Comparison of ENCODE assay signal across 13 cellular contexts in the genomic region with DNA sequence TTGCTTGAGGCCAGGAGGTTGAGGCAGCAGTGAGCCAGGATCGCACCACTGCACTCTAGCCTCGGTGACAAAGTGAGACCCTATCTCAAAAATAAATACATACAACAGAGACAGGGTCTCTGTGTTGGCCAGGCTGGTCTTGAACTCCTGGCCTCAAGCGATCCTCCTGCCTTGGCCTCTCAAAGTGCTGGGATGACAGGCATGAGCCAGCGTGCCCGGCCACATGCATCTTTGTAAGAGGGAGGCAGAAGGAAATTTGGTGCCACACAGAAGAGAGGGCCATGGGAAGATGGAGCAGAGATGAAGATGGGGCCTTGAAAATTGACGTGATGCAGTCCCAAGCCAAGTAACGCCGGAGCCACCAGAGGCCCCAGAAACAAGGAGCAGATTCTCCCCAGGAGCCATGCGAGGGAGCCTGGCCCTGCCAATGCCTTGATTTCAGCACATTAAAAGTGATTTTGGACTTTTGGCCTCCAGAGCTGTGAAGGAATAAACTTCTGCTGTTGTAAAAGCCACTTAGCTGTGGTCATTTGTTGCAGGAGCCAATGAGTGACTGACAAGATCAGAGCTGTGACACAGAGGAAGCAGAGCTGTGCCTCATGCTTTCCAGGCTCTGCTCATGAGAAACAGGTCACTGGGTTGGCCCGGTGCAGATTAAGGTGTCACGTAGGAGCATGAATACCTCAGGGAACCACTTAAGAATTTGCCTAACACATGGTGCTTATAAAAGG. TPM values are rescaled to one million over a fixed set of nuclear protein-coding genes. Genes with fewer than 3 reads are reported as not detected.
DNase-seq lines count a peak whose midpoint lies in the region; ATAC-seq and TF ChIP-seq lines count a peak whose summit lies in the region.
"Had no signal": no experiment of that assay in that cellular context is flagged by ENCODE, and none has a peak within 500 bp of the region (broad histone marks: within the 10 kb centered on the region; RNA-seq: fewer than 3 reads in every experiment).

No MANE protein-coding gene starts in this region.

- H2BK15ac ChIP-seq in neuronal stem cell (ENCODE audit: low read length): no peak overlapping the region

- H3K4me2 ChIP-seq in neuronal stem cell (ENCODE audit: insufficient read depth, low read length, poor library complexity, severe bottlenecking): no peak overlapping the region

- no TSS peak for BruUV-seq in Caco-2 (replicated peaks; lab: Mats Ljungman, UMichigan)

- H4K91ac ChIP-seq in neuronal stem cell (ENCODE audit: low read depth, low read length, poor library complexity): no peak overlapping the region

- H3K4me3 Mint-ChIP-seq in CD8-positive, alpha-beta memory T cell: peak overlapping the region in 5 of 7 donors; percentile 32 to 64 (median 58)
- no peak overlapping the region for H3K4me3 Mint-ChIP-seq in Caco-2 (ENCODE audit: unreplicated experiment)

- H3K36me3 Mint-ChIP-seq in CD8-positive, alpha-beta memory T cell: peaks cover 0 to 3% (median 0%) of the 10 kb centered on the region in 3 donors
- no peaks in the 10 kb centered on the region for H3K36me3 Mint-ChIP-seq in Caco-2 (ENCODE audit: insufficient read depth, unreplicated experiment)
- H3K36me3 Mint-ChIP-seq: CD8-positive, alpha-beta T cell had no signal

- H3K9ac ChIP-seq in neuronal stem cell (ENCODE audit: low read depth, low read length, poor library complexity): no peak overlapping the region

- H3K4me1 Mint-ChIP-seq in CD8-positive, alpha-beta memory T cell: peaks cover 12 to 15% (median 15%) of the 10 kb centered on the region in 3 donors
- H3K4me1 Mint-ChIP-seq in Caco-2 (ENCODE audit: low read depth, unreplicated experiment): no peaks in the 10 kb centered on the region

- H3K36me3 ChIP-seq in CD8-positive, alpha-beta memory T cell (ENCODE audit: insufficient read depth, low read length): no peaks in the 10 kb centered on the region
- H3K36me3 ChIP-seq in neuronal stem cell (replicated peaks in 1 of 2; ENCODE audit: control insufficient read depth in 2 of 2, insufficient read depth in 2 of 2, low read length in 2 of 2) (peaks cover 0 to 9% of the 10 kb centered on the region in 2 donors), Caco-2 (ENCODE audit: control insufficient read depth, insufficient read depth, low read length) (no peaks in the 10 kb centered on the region)
- H3K36me3 ChIP-seq: ovary had no signal

- H3K9me3 ChIP-seq in CD8-positive, alpha-beta memory T cell (ENCODE audit: low read length): no peaks in the 10 kb centered on the region
- H3K9me3 ChIP-seq in neuronal stem cell (replicated peaks in 1 of 2; ENCODE audit: control insufficient read depth in 2 of 2, insufficient read depth in 1 of 2, low read depth in 1 of 2, low read length in 2 of 2) (no peaks in the 10 kb centered on the region), Caco-2 (no peaks in the 10 kb centered on the region)
- H3K9me3 ChIP-seq: ovary had no signal

- intact Hi-C loops in Caco-2 (cut with micrococcal nuclease; ENCODE audit: unreplicated experiment): no loop called here

- no peak overlapping the region for H3K14ac ChIP-seq in neuronal stem cell (ENCODE audit: low read length)

- no peak overlapping the region for H2BK120ac ChIP-seq in neuronal stem cell (ENCODE audit: low read depth, low read length)

- H3K18ac ChIP-seq in neuronal stem cell (ENCODE audit: low read length): no peak overlapping the region

- H3K4me3 ChIP-seq in CD8-positive, alpha-beta memory T cell (ENCODE audit: low read length): no peak overlapping the region
- no peak overlapping the region for H3K4me3 ChIP-seq in coronary artery
- no peak overlapping the region for H3K4me3 ChIP-seq in neuronal stem cell (ENCODE audit: low read length in 2 of 2)
- H3K4me3 ChIP-seq in Caco-2 (ENCODE audit: low read depth, low read length): no peak overlapping the region
- H3K4me3 ChIP-seq: ovary had no signal

- no peak for ATAC-seq in HG03571 (IDR thresholded peaks at IDR 0.05; ENCODE audit: unreplicated experiment)
- ATAC-seq in HG03521 (IDR thresholded peaks at IDR 0.05; ENCODE audit: unreplicated experiment): no peak
- ATAC-seq: CD8-positive, alpha-beta T cell had no signal

- no peak overlapping the region for H2AFZ ChIP-seq in neuronal stem cell (ENCODE audit: low read length)

- no peak for DNase-seq in CD8-positive, alpha-beta memory T cell
- DNase-seq in NCI-H1436 (lab: John Stamatoyannopoulos, UW): peak; percentile 42
- DNase-seq in coronary artery (ENCODE audit: low spot score): peak; percentile 63
- no peak for DNase-seq in neuronal stem cell (ENCODE audit: low spot score)
- no peak for DNase-seq in Caco-2
- no peak for DNase-seq in OCI-M2 (lab: John Stamatoyannopoulos, UW; ENCODE audit: unreplicated experiment)
- DNase-seq: central memory CD4-positive, alpha-beta T cell; kidney; stimulated activated CD4-positive, alpha-beta T cell treated with anti-CD3 and anti-CD28 coated beads, Interleukin-4, amount 100 ng/mL, for 24 hours had no signal

- H3K4me1 ChIP-seq in CD8-positive, alpha-beta memory T cell (ENCODE audit: insufficient read depth, low read length): peaks cover 16% of the 10 kb centered on the region
- H3K4me1 ChIP-seq in neuronal stem cell (ENCODE audit: control insufficient read depth in 2 of 2, insufficient read depth in 1 of 2, low read depth in 1 of 2, low read length in 2 of 2): peaks cover 2 to 15% of the 10 kb centered on the region in 2 donors
- H3K4me1 ChIP-seq in Caco-2: no peaks in the 10 kb centered on the region

- POLR2A ChIA-PET in CD8-positive, alpha-beta memory T cell (lab: Charles Lee): no interaction called here
- POLR2A ChIA-PET in Caco-2 (lab: Charles Lee): interaction anchor here (0.6 kb wide), 1 partner anchor 10 kb away, joined by 3 read pairs; no protein-coding TSS in a partner anchor

- H3K4ac ChIP-seq in neuronal stem cell (ENCODE audit: low read length): no peak overlapping the region

- H2BK5ac ChIP-seq in neuronal stem cell (ENCODE audit: low read length): no peak overlapping the region

- H3K9me3 Mint-ChIP-seq in CD8-positive, alpha-beta memory T cell: no peaks in the 10 kb centered on the region
- H3K9me3 Mint-ChIP-seq in Caco-2 (ENCODE audit: unreplicated experiment): no peaks in the 10 kb centered on the region
- H3K9me3 Mint-ChIP-seq: CD8-positive, alpha-beta T cell had no signal

- H3K79me1 ChIP-seq in neuronal stem cell (ENCODE audit: low read depth, low read length): no peaks in the 10 kb centered on the region

- no peak overlapping the region for H2BK12ac ChIP-seq in neuronal stem cell (ENCODE audit: low read length)

- TF ChIP-seq CTCF in coronary artery (IDR thresholded peaks at IDR 0.05) (no peak), Caco-2 (IDR thresholded peaks at IDR 0.05; ENCODE audit: insufficient read depth in 1 of 2, low read depth in 1 of 2, low read length in 1 of 2, severe bottlenecking in 1 of 2, unreplicated experiment in 1 of 2) (no peak)

- H3K27ac Mint-ChIP-seq in CD8-positive, alpha-beta memory T cell: no peak overlapping the region
- H3K27ac Mint-ChIP-seq in Caco-2 (ENCODE audit: unreplicated experiment): no peak overlapping the region
- H3K27ac Mint-ChIP-seq: CD8-positive, alpha-beta T cell had no signal

- no peak overlapping the region for H2AK5ac ChIP-seq in neuronal stem cell (ENCODE audit: low read depth, low read length)

- H3K27ac ChIP-seq in CD8-positive, alpha-beta memory T cell (ENCODE audit: low read depth, low read length): no peak overlapping the region
- H3K27ac ChIP-seq in coronary artery (no peak overlapping the region), neuronal stem cell (replicated peaks; ENCODE audit: low read length) (no peak overlapping the region)
- H3K27ac ChIP-seq: ovary had no signal

- CTCF ChIA-PET in CD8-positive, alpha-beta memory T cell (lab: Charles Lee): no interaction called here
- CTCF ChIA-PET in Caco-2 (lab: Charles Lee): no interaction called here

- peak overlapping the region; percentile 6 for H3K23ac ChIP-seq in neuronal stem cell (ENCODE audit: low read depth, low read length, poor library complexity)

- WGBS in neuronal stem cell (ENCODE audit: extremely low coverage in 2 of 2, insufficient read length in 2 of 2, insufficient replicate concordance in 1 of 2), 2 donors: no CpG with 5 or more reads among the region's 11 CpGs

- no peaks in the 10 kb centered on the region for H3K27me3 Mint-ChIP-seq in CD8-positive, alpha-beta memory T cell
- H3K27me3 Mint-ChIP-seq in Caco-2 (ENCODE audit: insufficient read depth, unreplicated experiment): no peaks in the 10 kb centered on the region

- no peak overlapping the region for H4K8ac ChIP-seq in neuronal stem cell (ENCODE audit: low read depth, low read length)

- H3K27me3 ChIP-seq in CD8-positive, alpha-beta memory T cell (ENCODE audit: insufficient read depth, low read length, poor library complexity, severe bottlenecking): no peaks in the 10 kb centered on the region
- H3K27me3 ChIP-seq in neuronal stem cell (ENCODE audit: control insufficient read depth in 3 of 3, insufficient read depth in 3 of 3, low read depth in 1 of 3, low read length in 3 of 3) (peaks cover 0 to 27% (median 7%) of the 10 kb centered on the region in 3 experiments), Caco-2 (replicated peaks; ENCODE audit: control insufficient read depth, insufficient read depth, low read length) (no peaks in the 10 kb centered on the region)
- H3K27me3 ChIP-seq: ovary had no signal

RNA-seq across cellular contexts. Expression of a gene that starts 2.6 kb away (rescaled TPM):
- 10 to 100 TPM; 29.9 to 31.7 TPM for total RNA-seq in CD8-positive, alpha-beta memory T cell
- 18.3 TPM for polyA plus RNA-seq in CD8-positive, alpha-beta memory T cell
- 19.1 TPM for polyA plus RNA-seq in neuronal stem cell (2013, experiment 1 of 2)
- 18.6 TPM for polyA plus RNA-seq in neuronal stem cell (2013, experiment 2 of 2)
- total RNA-seq in Caco-2 (2022): 18.8 and 19.5 TPM in 2 replicates

RNA-seq across cellular contexts. Expression of a gene that starts 10.4 kb away (rescaled TPM):
- total RNA-seq in CD8-positive, alpha-beta memory T cell: 1 to 10 TPM; 3.3 to 4.2 TPM
- 17.2 TPM for polyA plus RNA-seq in CD8-positive, alpha-beta memory T cell
- 2.1 TPM for polyA plus RNA-seq in neuronal stem cell (2013, experiment 1 of 2)
- polyA plus RNA-seq in neuronal stem cell (2013, experiment 2 of 2): 2.0 TPM
- total RNA-seq in Caco-2 (2022): 25.7 and 25.9 TPM in 2 replicates

RNA-seq across cellular contexts. Expression of a gene that starts 34.3 kb away (rescaled TPM):
- total RNA-seq in CD8-positive, alpha-beta memory T cell: 100 to 1,000 TPM; 198 to 202 TPM
- 260 TPM for polyA plus RNA-seq in CD8-positive, alpha-beta memory T cell
- 113 TPM for polyA plus RNA-seq in neuronal stem cell (2013, experiment 1 of 2)
- polyA plus RNA-seq in neuronal stem cell (2013, experiment 2 of 2): 115 TPM
- total RNA-seq in Caco-2 (2022): 80.2 and 83.3 TPM in 2 replicates

Comparison
In these comparisons a context has a peak if more than half of its experiments do, and no peak if none do; other contexts are left out.
1. DNase-seq: peak in NCI-H1436 (single experiment) and coronary artery (single experiment); none in CD8-positive, alpha-beta memory T cell (0 of 5), neuronal stem cell (single experiment), Caco-2 (0 of 2) and OCI-M2 (single experiment).